Comparison of ENCODE assay signal across 8 cellular contexts in genomic region chrX:39613508-39613921, GRCh38.
DNase-seq lines count a peak whose midpoint lies in the region; ATAC-seq, FAIRE-seq and TF ChIP-seq lines count a peak whose summit lies in the region.

No MANE protein-coding gene starts in this region.

- H3K79me2 ChIP-seq in HepG2 (ENCODE audit: insufficient read depth, low read length), result no peaks in the 10 kb centered on the region

- WGBS in HepG2 (ENCODE audit: low lambda C conversion rate), result no CpG with 5 or more reads among the region's 29 CpGs
- WGBS in transverse colon (ENCODE audit: low coverage in 1 of 2), 2 donors, result 34% methylated on average over 4 of the region's 29 CpGs; no CpG with 5 or more reads in 1 of the 2 donors

- H3K27ac ChIP-seq in HepG2 (ENCODE audit: extremely low read length, insufficient read depth, low read length), result no peak overlapping the region
- H3K27ac ChIP-seq in transverse colon, result no peak overlapping the region

- CTCF ChIA-PET in HepG2 (lab: Yijun Ruan, JAX; ENCODE audit: low intra/inter-chr PET ratio, low total read pairs), result no interaction called here

- no peak overlapping the region for H3K4me3 ChIP-seq in adipocyte (ENCODE audit: low read length)
- H3K4me3 ChIP-seq in HepG2 (replicated peaks in 1 of 3; ENCODE audit: insufficient read depth in 1 of 3, low read depth in 2 of 3, low read length in 3 of 3), result no peak overlapping the region
- H3K4me3 ChIP-seq in transverse colon, result peak overlapping the region in 2 of 4 donors; percentile 19 to 35

- H3K36me3 ChIP-seq in adipocyte (ENCODE audit: control insufficient read depth, insufficient read depth, low read length, severe bottlenecking), result no peaks in the 10 kb centered on the region
- no peaks in the 10 kb centered on the region for H3K36me3 ChIP-seq in HepG2 (replicated peaks in 1 of 2; ENCODE audit: control insufficient read depth in 1 of 2, insufficient read depth in 2 of 2, low read length in 2 of 2)
- no peaks in the 10 kb centered on the region for H3K36me3 ChIP-seq in transverse colon

- no peak overlapping the region for H3K4me2 ChIP-seq in HepG2 (ENCODE audit: low read depth, low read length)

- H2AFZ ChIP-seq in HepG2 (ENCODE audit: low read length), result no peak overlapping the region

- in situ Hi-C loops in HepG2 (cut with HindIII; ENCODE audit: extremely low pct_ligation_motif_present, low pct_unique_long_range_greater_than_20kb) (no loop called here), transverse colon (cut with MboI; ENCODE audit: low pct_ligation_motif_present in 1 of 4, low pct_unique_long_range_greater_than_20kb in 1 of 4, low sequenced_read_pairs in 3 of 4) (no loop called here)

- H3K9ac ChIP-seq in adipocyte (ENCODE audit: low read length) (no peak overlapping the region), HepG2 (ENCODE audit: insufficient read depth, low read depth, low read length) (no peak overlapping the region)

- BruUV-seq in HepG2 (replicated peaks; lab: Mats Ljungman, UMichigan), result no TSS peak

- no peaks in the 10 kb centered on the region for H3K4me1 ChIP-seq in adipocyte (ENCODE audit: control insufficient read depth, insufficient read depth, low read length)
- 0 out of 2 replicates have a peak, but pooled peaks cover 7% of the 10 kb centered on the region for H3K4me1 ChIP-seq in HepG2 (ENCODE audit: insufficient read depth, low read length)
- H3K4me1 ChIP-seq in transverse colon, result peaks cover 0 to 12% (median 3%) of the 10 kb centered on the region in 4 donors

- POLR2A ChIA-PET in HepG2 (lab: Yijun Ruan, JAX), result no interaction called here

- peaks cover 67% of the 10 kb centered on the region for H3K27me3 ChIP-seq in adipocyte (replicated peaks; ENCODE audit: control insufficient read depth, insufficient read depth, low read length)
- H3K27me3 ChIP-seq in HepG2 (ENCODE audit: control insufficient read depth in 1 of 2, insufficient read depth in 2 of 2, low read length in 2 of 2), result peaks cover 2 to 7% of the 10 kb centered on the region in 2 experiments; a peak in 2 of 5 replicates
- H3K27me3 ChIP-seq in transverse colon, result no peaks in the 10 kb centered on the region

- intact Hi-C loops in HepG2 (cut with micrococcal nuclease; ENCODE audit: unreplicated experiment) (no loop called here), transverse colon (cut with DNase I; ENCODE audit: low total_unique reads) (no loop called here)

- H4K20me1 ChIP-seq in HepG2 (ENCODE audit: insufficient read depth, low read length), result no peaks in the 10 kb centered on the region

- TF ChIP-seq POLR2A in HepG2 (IDR thresholded peaks at IDR 0.05; ENCODE audit: insufficient read depth in 1 of 2, low read depth in 2 of 2, low read length in 2 of 2) (no peak), transverse colon (IDR thresholded peaks at IDR 0.05) (no peak)

- peak; percentile 16 for DNase-seq in AG20443 (ENCODE audit: low spot score)
- DNase-seq in GM19240 (ENCODE audit: insufficient read length, low spot score), result peak; percentile 14
- DNase-seq in NCI-H2227 treated with DMSO at 0.1 percent for 48 hours (lab: John Stamatoyannopoulos, UW), result peak; percentile 67
- DNase-seq in adipocyte (ENCODE audit: low read depth), result peak; percentile 3
- DNase-seq in HepG2 (ENCODE audit: low spot score), result no peak
- peak; percentile 51 for DNase-seq in transverse colon

- TF ChIP-seq RAD21 in HepG2 (CRISPR knock-in tag; IDR thresholded peaks at IDR 0.05), result no peak

- H3K9me3 ChIP-seq in adipocyte (ENCODE audit: control insufficient read depth, low read length), result peaks cover 17% of the 10 kb centered on the region
- no peaks in the 10 kb centered on the region for H3K9me3 ChIP-seq in HepG2 (ENCODE audit: low read length)
- H3K9me3 ChIP-seq in transverse colon, result no peaks in the 10 kb centered on the region

- TF ChIP-seq EP300 in HepG2 (IDR thresholded peaks at IDR 0.05; ENCODE audit: low read depth in 2 of 2, low read length in 2 of 2) (no peak), HepG2 (CRISPR knock-in tag; IDR thresholded peaks at IDR 0.05; ENCODE audit: borderline replicate concordance) (no peak), transverse colon (IDR thresholded peaks at IDR 0.05; ENCODE audit: low read depth) (no peak)

- no peak for FAIRE-seq in HepG2 (lab: Jason Lieb, UNC)

- no peak for TF ChIP-seq CTCF in HepG2 (CRISPR knock-in tag; IDR thresholded peaks at IDR 0.05)
- TF ChIP-seq CTCF in transverse colon (IDR thresholded peaks at IDR 0.05), result no peak

- ATAC-seq in HepG2, result no peak
- ATAC-seq in GM21447 (IDR thresholded peaks at IDR 0.05; ENCODE audit: unreplicated experiment), result no peak
- ATAC-seq in HG02763 (IDR thresholded peaks at IDR 0.05; ENCODE audit: unreplicated experiment), result no peak

TF ChIP-seq in HepG2, 621 proteins besides CTCF, POLR2A, EP300 and RAD21:
- no peak for TF ChIP-seq ZSCAN22 (CRISPR knock-in tag; IDR thresholded peaks at IDR 0.05)
- no peak for TF ChIP-seq MAFK (conservative IDR thresholded peaks at IDR 0.05 in 1 of 2, IDR thresholded peaks at IDR 0.05 in 1 of 2; ENCODE audit: low read length in 2 of 2)
- no peak for TF ChIP-seq ZFYVE20 (CRISPR knock-in tag; IDR thresholded peaks at IDR 0.05; ENCODE audit: borderline replicate concordance, low read depth)
- TF ChIP-seq ZNF782 (CRISPR knock-in tag; IDR thresholded peaks at IDR 0.05; ENCODE audit: borderline replicate concordance), result no peak
- TF ChIP-seq HNRNPLL (IDR thresholded peaks at IDR 0.05; ENCODE audit: low read depth, low read length, poor library complexity, severe bottlenecking), result peak; percentile 76
- TF ChIP-seq MED8 (CRISPR knock-in tag; IDR thresholded peaks at IDR 0.05; ENCODE audit: insufficient replicate concordance), result no peak
- no peak for TF ChIP-seq ZNF282 (IDR thresholded peaks at IDR 0.05; ENCODE audit: partially characterized antibody)
